ENCODE assay signal across 9 cellular contexts in genomic region chr14:24311837-24312615, GRCh38. TPM values are rescaled to one million over a fixed set of nuclear protein-coding genes. Genes with fewer than 3 reads are reported as not detected.
DNase-seq lines count a peak whose midpoint lies in the region; ATAC-seq and TF ChIP-seq lines count a peak whose summit lies in the region.
"Had no signal": no experiment of that assay in that cellular context is flagged by ENCODE, and none has a peak within 500 bp of the region (broad histone marks: within the 10 kb centered on the region; RNA-seq: fewer than 3 reads in every experiment).

No MANE protein-coding gene starts in this region.

- no peak for DNase-seq in activated naive CD4-positive, alpha-beta T cell treated with anti-CD3 and anti-CD28 coated beads, Interleukin-2, amount 10 ng/mL, durations not matched to agents 7 days and 5 days
- no peak for DNase-seq in activated naive CD4-positive, alpha-beta T cell treated with Interleukin-2 at 50 U/mL for 16 hours
- DNase-seq in activated T-helper 1 cell treated with anti-CD3 and anti-CD28 coated beads, Interleukin-12 subunit alpha, Interleukin-12 subunit beta, Interleukin-2, Interleukin-4 antibody, amounts not matched to agents 30 ng/mL and 10 ng/mL and 1 ng/mL, durations not matched to agents 14 hours and 24 hours and 36 hours (ENCODE audit: low spot score), result no peak
- DNase-seq in left lobe of liver (ENCODE audit: low spot score) (peak; percentile 62), tibial nerve (ENCODE audit: low spot score in 2 of 2) (no peak), SK-N-DZ (ENCODE audit: low spot score) (no peak), GOT3 (lab: John Stamatoyannopoulos, UW) (no peak)

- H3K27me3 Mint-ChIP-seq in activated naive CD4-positive, alpha-beta T cell treated with anti-CD3 and anti-CD28 coated beads, Interleukin-2, amount 10 ng/mL, durations not matched to agents 7 days and 5 days, result no peaks in the 10 kb centered on the region
- peaks cover 1% of the 10 kb centered on the region for H3K27me3 Mint-ChIP-seq in activated T-helper 1 cell treated with anti-CD3 and anti-CD28 coated beads, Interleukin-12 subunit alpha, Interleukin-12 subunit beta, Interleukin-2, Interleukin-4 antibody, amounts not matched to agents 30 ng/mL and 10 ng/mL and 1 ng/mL, durations not matched to agents 14 hours and 24 hours and 36 hours (ENCODE audit: insufficient read depth)

- peak overlapping the region; percentile 81 for H3K4me3 Mint-ChIP-seq in activated naive CD4-positive, alpha-beta T cell treated with anti-CD3 and anti-CD28 coated beads, Interleukin-2, amount 10 ng/mL, durations not matched to agents 7 days and 5 days
- H3K4me3 Mint-ChIP-seq in activated T-helper 1 cell treated with anti-CD3 and anti-CD28 coated beads, Interleukin-12 subunit alpha, Interleukin-12 subunit beta, Interleukin-2, Interleukin-4 antibody, amounts not matched to agents 30 ng/mL and 10 ng/mL and 1 ng/mL, durations not matched to agents 14 hours and 24 hours and 36 hours, result peak overlapping the region; percentile 85

- peaks cover 77% of the 10 kb centered on the region for H3K4me1 Mint-ChIP-seq in activated naive CD4-positive, alpha-beta T cell treated with anti-CD3 and anti-CD28 coated beads, Interleukin-2, amount 10 ng/mL, durations not matched to agents 7 days and 5 days
- H3K4me1 Mint-ChIP-seq in activated T-helper 1 cell treated with anti-CD3 and anti-CD28 coated beads, Interleukin-12 subunit alpha, Interleukin-12 subunit beta, Interleukin-2, Interleukin-4 antibody, amounts not matched to agents 30 ng/mL and 10 ng/mL and 1 ng/mL, durations not matched to agents 14 hours and 24 hours and 36 hours (ENCODE audit: low read depth), result peaks cover 79% of the 10 kb centered on the region

- H3K27me3 ChIP-seq in tibial nerve, result peaks cover 0 to 13% of the 10 kb centered on the region in 2 donors

- H3K4me1 ChIP-seq in tibial nerve, result peaks cover 0 to 83% (median 35%) of the 10 kb centered on the region in 4 donors

- H3K36me3 ChIP-seq in tibial nerve, result peaks cover 0 to 10% (median 6%) of the 10 kb centered on the region in 3 donors

- no peak for TF ChIP-seq CTCF in tibial nerve (IDR thresholded peaks at IDR 0.05)

- intact Hi-C loops in activated T-helper 1 cell treated with anti-CD3 and anti-CD28 coated beads, Interleukin-12 subunit alpha, Interleukin-12 subunit beta, Interleukin-2, Interleukin-4 antibody, amounts not matched to agents 30 ng/mL and 10 ng/mL and 1 ng/mL, durations not matched to agents 14 hours and 24 hours and 36 hours (cut with micrococcal nuclease), result loop anchor here (2.0 kb wide), 2 partner anchors 13 to 21 kb away; partner anchors contain the start of genes DHRS1 and NOP9

- ATAC-seq in left lobe of liver, result no peak
- ATAC-seq in GM21619 (IDR thresholded peaks at IDR 0.05; ENCODE audit: unreplicated experiment), result no peak

- H3K4me3 ChIP-seq in tibial nerve, result peak overlapping the region; percentile 41 to 76 (median 58)

- H3K27ac ChIP-seq in tibial nerve, result peak overlapping the region in 3 of 4 donors; percentile 79 to 90 (median 80)

- no peaks in the 10 kb centered on the region for H3K9me3 ChIP-seq in tibial nerve

- no peak for TF ChIP-seq POLR2A in tibial nerve (IDR thresholded peaks at IDR 0.05)

- peak overlapping the region; percentile 88 for H3K27ac Mint-ChIP-seq in activated naive CD4-positive, alpha-beta T cell treated with anti-CD3 and anti-CD28 coated beads, Interleukin-2, amount 10 ng/mL, durations not matched to agents 7 days and 5 days
- peak overlapping the region; percentile 81 for H3K27ac Mint-ChIP-seq in activated T-helper 1 cell treated with anti-CD3 and anti-CD28 coated beads, Interleukin-12 subunit alpha, Interleukin-12 subunit beta, Interleukin-2, Interleukin-4 antibody, amounts not matched to agents 30 ng/mL and 10 ng/mL and 1 ng/mL, durations not matched to agents 14 hours and 24 hours and 36 hours

- no peak for TF ChIP-seq EP300 in tibial nerve (IDR thresholded peaks at IDR 0.05)

- peaks cover 43% of the 10 kb centered on the region for H3K36me3 Mint-ChIP-seq in activated naive CD4-positive, alpha-beta T cell treated with anti-CD3 and anti-CD28 coated beads, Interleukin-2, amount 10 ng/mL, durations not matched to agents 7 days and 5 days
- peaks cover 37% of the 10 kb centered on the region for H3K36me3 Mint-ChIP-seq in activated T-helper 1 cell treated with anti-CD3 and anti-CD28 coated beads, Interleukin-12 subunit alpha, Interleukin-12 subunit beta, Interleukin-2, Interleukin-4 antibody, amounts not matched to agents 30 ng/mL and 10 ng/mL and 1 ng/mL, durations not matched to agents 14 hours and 24 hours and 36 hours (ENCODE audit: low read depth)

- CTCF ChIA-PET in activated naive CD4-positive, alpha-beta T cell treated with anti-CD3 and anti-CD28 coated beads, Interleukin-2, amount 10 ng/mL, durations not matched to agents 7 days and 5 days (lab: Charles Lee), result interaction anchor here (0.6 to 13.0 kb wide), 8 partner anchors 13 to 1017 kb away, joined by 4 to 129 read pairs (median 14); partner anchors contain the start of genes ADCY4, CBLN3, DHRS1 and KHNYN

- 89 to 96% methylated on average over 1 of the region's 1 CpG for WGBS in tibial nerve, 2 donors

- no peaks in the 10 kb centered on the region for H3K9me3 Mint-ChIP-seq in activated naive CD4-positive, alpha-beta T cell treated with anti-CD3 and anti-CD28 coated beads, Interleukin-2, amount 10 ng/mL, durations not matched to agents 7 days and 5 days
- H3K9me3 Mint-ChIP-seq in activated T-helper 1 cell treated with anti-CD3 and anti-CD28 coated beads, Interleukin-12 subunit alpha, Interleukin-12 subunit beta, Interleukin-2, Interleukin-4 antibody, amounts not matched to agents 30 ng/mL and 10 ng/mL and 1 ng/mL, durations not matched to agents 14 hours and 24 hours and 36 hours, result no peaks in the 10 kb centered on the region

RNA-seq across cellular contexts. Expression of gene LTB4R, which starts 0.7 kb away (rescaled TPM):
- 10.1 and 11.1 TPM in 2 replicates for total RNA-seq in activated T-helper 1 cell treated with anti-CD3 and anti-CD28 coated beads, Interleukin-12 subunit alpha, Interleukin-12 subunit beta, Interleukin-2, Interleukin-4 antibody, amounts not matched to agents 30 ng/mL and 10 ng/mL and 1 ng/mL, durations not matched to agents 14 hours and 24 hours and 36 hours
- total RNA-seq in left lobe of liver (7.2 TPM), tibial nerve (10 to 100 TPM in 3 of 4 donors, 1 to 10 TPM in 1; 8.4 to 14.4 (median 11.8) TPM)
- 3.2 and 6.4 TPM in 2 replicates for polyA plus RNA-seq in SK-N-DZ (2014; cell fraction: cytosol; rRNA removed)
- polyA plus RNA-seq in SK-N-DZ (2014; cell fraction: nucleus; rRNA removed), result 24.6 and 62.2 TPM in 2 replicates

RNA-seq across cellular contexts. Expression of gene LTB4R2, which starts 2.1 kb away (rescaled TPM):
- 8.9 and 10.3 TPM in 2 replicates for total RNA-seq in activated T-helper 1 cell treated with anti-CD3 and anti-CD28 coated beads, Interleukin-12 subunit alpha, Interleukin-12 subunit beta, Interleukin-2, Interleukin-4 antibody, amounts not matched to agents 30 ng/mL and 10 ng/mL and 1 ng/mL, durations not matched to agents 14 hours and 24 hours and 36 hours
- total RNA-seq in left lobe of liver (6.9 TPM), tibial nerve (10 to 100 TPM; 15.5 to 31.5 (median 20.2) TPM)
- 3.4 and 4.3 TPM in 2 replicates for polyA plus RNA-seq in SK-N-DZ (2014; cell fraction: cytosol; rRNA removed)
- polyA plus RNA-seq in SK-N-DZ (2014; cell fraction: nucleus; rRNA removed), result 27.5 and 62.5 TPM in 2 replicates

RNA-seq across cellular contexts. Expression of gene CIDEB, which starts 4.2 kb away (rescaled TPM):
- total RNA-seq in activated T-helper 1 cell treated with anti-CD3 and anti-CD28 coated beads, Interleukin-12 subunit alpha, Interleukin-12 subunit beta, Interleukin-2, Interleukin-4 antibody, amounts not matched to agents 30 ng/mL and 10 ng/mL and 1 ng/mL, durations not matched to agents 14 hours and 24 hours and 36 hours, result 18.1 and 18.7 TPM in 2 replicates
- total RNA-seq in left lobe of liver (216 TPM), tibial nerve (10 to 100 TPM in 3 of 4 donors, 1 to 10 TPM in 1; 9.4 to 34.5 (median 14.2) TPM)
- not detected in 2 replicates for polyA plus RNA-seq in SK-N-DZ (2014; cell fraction: cytosol; rRNA removed)
- polyA plus RNA-seq in SK-N-DZ (2014; cell fraction: nucleus; rRNA removed), result 0.21 and 0.33 TPM in 2 replicates
- total RNA-seq: H1 had no signal

RNA-seq across cellular contexts. Expression of gene NOP9, which starts 12.4 kb away (rescaled TPM):
- 49.3 and 52.6 TPM in 2 replicates for total RNA-seq in activated T-helper 1 cell treated with anti-CD3 and anti-CD28 coated beads, Interleukin-12 subunit alpha, Interleukin-12 subunit beta, Interleukin-2, Interleukin-4 antibody, amounts not matched to agents 30 ng/mL and 10 ng/mL and 1 ng/mL, durations not matched to agents 14 hours and 24 hours and 36 hours
- 17.2 TPM for total RNA-seq in left lobe of liver
- total RNA-seq in tibial nerve, result 10 to 100 TPM; 17.0 to 24.9 (median 20.4) TPM
- 17.9 and 21.3 TPM in 2 replicates for polyA plus RNA-seq in SK-N-DZ (2014; cell fraction: cytosol; rRNA removed)
- polyA plus RNA-seq in SK-N-DZ (2014; cell fraction: nucleus; rRNA removed), result 16.8 and 18.6 TPM in 2 replicates

RNA-seq across cellular contexts. Expression of gene DHRS1, which starts 12.4 kb away (rescaled TPM):
- total RNA-seq in activated T-helper 1 cell treated with anti-CD3 and anti-CD28 coated beads, Interleukin-12 subunit alpha, Interleukin-12 subunit beta, Interleukin-2, Interleukin-4 antibody, amounts not matched to agents 30 ng/mL and 10 ng/mL and 1 ng/mL, durations not matched to agents 14 hours and 24 hours and 36 hours, result 7.5 TPM in 2 replicates
- total RNA-seq in left lobe of liver (91.0 TPM), tibial nerve (10 to 100 TPM; 15.7 to 43.5 (median 22.6) TPM)
- 6.6 and 14.0 TPM in 2 replicates for polyA plus RNA-seq in SK-N-DZ (2014; cell fraction: cytosol; rRNA removed)
- 23.3 and 31.0 TPM in 2 replicates for polyA plus RNA-seq in SK-N-DZ (2014; cell fraction: nucleus; rRNA removed)
